8 cellular contexts compared by ENCODE assay signal in genomic region chr6:109440325-109441068, GRCh38. TPM values are rescaled to one million over a fixed set of nuclear protein-coding genes. Genes with fewer than 3 reads are reported as not detected.
DNase-seq lines count a peak whose midpoint lies in the region; ATAC-seq and TF ChIP-seq lines count a peak whose summit lies in the region.

Gene PPIL6, minus strand, starts transcription at chr6:109440628. Its CDS starts 38 bp downstream, at chr6:109440590.
Gene SMPD2, plus strand, starts transcription at chr6:109440724. Its CDS starts 398 bp downstream, at chr6:109441122.

- DNase-seq in DMS153 (lab: John Stamatoyannopoulos, UW): peak; percentile 63
- peak in 73 of 76 experiments; percentile 27 to 91 (median 79) for DNase-seq in HUDEP-2 (lab: John Stamatoyannopoulos, UW; ENCODE audit: unreplicated experiment in 76 of 76)
- peak; percentile 81 for DNase-seq in PC-3
- DNase-seq in activated T-helper 1 cell treated with Interleukin-2 at 50 U/mL for 16 hours (ENCODE audit: low read depth): peak; percentile 70
- peak; percentile 90 for DNase-seq in fibroblast of gingiva (ENCODE audit: low read depth)
- DNase-seq in naive thymus-derived CD8-positive, alpha-beta T cell: peak; percentile 61 to 86 (median 78)
- peak; percentile 75 for DNase-seq in stimulated activated naive B cell treated with anti-CD40 and anti-IgM and Interleukin-4, amounts not matched to agents 10 μg/mL and 1 μg/mL and 100 μg/mL, for 72 hours

- H3K36me3 ChIP-seq in PC-3 (ENCODE audit: low read depth, low read length): no peaks in the 10 kb centered on the region

- H3K4me3 ChIP-seq in PC-3 (ENCODE audit: low read length): peak within 1 kb of the TSS; percentile 84

- H3K27ac ChIP-seq in PC-3 (ENCODE audit: low read length): peak within 1 kb of the TSS; percentile 36

- ATAC-seq in GM21390 (IDR thresholded peaks at IDR 0.05; ENCODE audit: unreplicated experiment) (peak; percentile 87), PC-3 (peak; percentile 81)
- peak; percentile 78 to 79 for ATAC-seq in naive thymus-derived CD8-positive, alpha-beta T cell
- ATAC-seq in stimulated activated naive B cell treated with anti-CD40 and anti-IgM and Interleukin-4, amounts not matched to agents 10 μg/mL and 1 μg/mL and 100 μg/mL, for 72 hours (replicated peaks): peak; percentile 86 to 92

- no peaks in the 10 kb centered on the region for H4K20me1 ChIP-seq in PC-3 (ENCODE audit: low read length)

- peaks cover 14% of the 10 kb centered on the region; the same call in 1 of the 2 replicates for H3K4me1 ChIP-seq in PC-3 (ENCODE audit: insufficient read depth, low read length)

- H2AFZ ChIP-seq in PC-3 (ENCODE audit: low read length): peak within 1 kb of the TSS; percentile 86

- H3K27me3 Mint-ChIP-seq in naive thymus-derived CD8-positive, alpha-beta T cell: no peaks in the 10 kb centered on the region
- no peaks in the 10 kb centered on the region for H3K27me3 Mint-ChIP-seq in stimulated activated naive B cell treated with anti-CD40 and anti-IgM and Interleukin-4, amounts not matched to agents 10 μg/mL and 1 μg/mL and 100 μg/mL, for 72 hours

- H3K4me3 Mint-ChIP-seq in naive thymus-derived CD8-positive, alpha-beta T cell: peak within 1 kb of the TSS; percentile 89 to 97 (median 93)
- H3K4me3 Mint-ChIP-seq in stimulated activated naive B cell treated with anti-CD40 and anti-IgM and Interleukin-4, amounts not matched to agents 10 μg/mL and 1 μg/mL and 100 μg/mL, for 72 hours: peak within 1 kb of the TSS; percentile 96 to 99

- CTCF ChIA-PET in PC-3 (lab: Charles Lee): interaction anchor here (0.5 kb wide), 1 partner anchor 347 kb away, joined by 3 read pairs; no protein-coding TSS in a partner anchor

- H3F3A ChIP-seq in PC-3 (ENCODE audit: low read length, unreplicated experiment): no peaks in the 10 kb centered on the region

- peak within 1 kb of the TSS; percentile 86 for H3K9ac ChIP-seq in PC-3 (ENCODE audit: low read length)

- peak within 1 kb of the TSS; percentile 80 for H3K4me2 ChIP-seq in PC-3 (ENCODE audit: low read length)

- peaks cover 20 to 32% (median 29%) of the 10 kb centered on the region in 4 donors for H3K4me1 Mint-ChIP-seq in naive thymus-derived CD8-positive, alpha-beta T cell
- H3K4me1 Mint-ChIP-seq in stimulated activated naive B cell treated with anti-CD40 and anti-IgM and Interleukin-4, amounts not matched to agents 10 μg/mL and 1 μg/mL and 100 μg/mL, for 72 hours: peaks cover 34 to 38% of the 10 kb centered on the region in 2 donors

- POLR2A ChIA-PET in PC-3 (lab: Charles Lee; ENCODE audit: unreplicated experiment): interaction anchor here (0.5 to 0.6 kb wide), 5 partner anchors 11 to 882 kb away, joined by 3 to 9 read pairs (median 5); partner anchors contain the start of gene CEP57L1
- POLR2A ChIA-PET in naive thymus-derived CD8-positive, alpha-beta T cell (lab: Charles Lee): interaction anchor here (0.6 to 6.8 kb wide), 12 partner anchors 13 to 950 kb away, joined by 3 to 131 read pairs (median 4); partner anchors contain the start of genes CD164, CEP57L1, MICAL1 and SESN1

- no peaks in the 10 kb centered on the region for H3K9me3 ChIP-seq in PC-3 (ENCODE audit: low read length)

- H3K9me3 Mint-ChIP-seq in naive thymus-derived CD8-positive, alpha-beta T cell: no peaks in the 10 kb centered on the region
- H3K9me3 Mint-ChIP-seq in stimulated activated naive B cell treated with anti-CD40 and anti-IgM and Interleukin-4, amounts not matched to agents 10 μg/mL and 1 μg/mL and 100 μg/mL, for 72 hours: no peaks in the 10 kb centered on the region

- H3K27me3 ChIP-seq in PC-3 (ENCODE audit: low read length): no peaks in the 10 kb centered on the region

- H3K9me2 ChIP-seq in PC-3 (replicated peaks; ENCODE audit: low read length): no peaks in the 10 kb centered on the region

- BruUV-seq in PC-3 (replicated peaks; lab: Mats Ljungman, UMichigan): no TSS peak

- TF ChIP-seq CTCF in PC-3 (conservative IDR thresholded peaks at IDR 0.05; ENCODE audit: low read depth, low read length): no peak; the same call in 1 of the 2 replicates

- peak within 1 kb of the TSS; percentile 78 to 98 (median 96) for H3K27ac Mint-ChIP-seq in naive thymus-derived CD8-positive, alpha-beta T cell
- peak within 1 kb of the TSS; percentile 99 for H3K27ac Mint-ChIP-seq in stimulated activated naive B cell treated with anti-CD40 and anti-IgM and Interleukin-4, amounts not matched to agents 10 μg/mL and 1 μg/mL and 100 μg/mL, for 72 hours

- H3K36me3 Mint-ChIP-seq in naive thymus-derived CD8-positive, alpha-beta T cell: peaks cover 0 to 6% (median 0%) of the 10 kb centered on the region in 3 donors
- H3K36me3 Mint-ChIP-seq in stimulated activated naive B cell treated with anti-CD40 and anti-IgM and Interleukin-4, amounts not matched to agents 10 μg/mL and 1 μg/mL and 100 μg/mL, for 72 hours: peaks cover 22 to 32% of the 10 kb centered on the region in 2 donors

- H3K79me2 ChIP-seq in PC-3 (ENCODE audit: low read length): peaks cover 16% of the 10 kb centered on the region

- intact Hi-C loops in PC-3 (cut with micrococcal nuclease): loop anchor here (1.0 kb wide), 1 partner anchor 15 kb away; the partner anchor contains the start of gene MICAL1

RNA-seq across cellular contexts. Expression of gene PPIL6, which starts in this region (rescaled TPM):
- total RNA-seq in PC-3 (2014; rRNA removed): 0.62 and 2.1 TPM in 2 replicates
- 1 to 10 TPM in 1 of 2 experiments, under 1 TPM in 1; 0.66 to 1.3 TPM for total RNA-seq in naive thymus-derived CD8-positive, alpha-beta T cell
- polyA plus RNA-seq in naive thymus-derived CD8-positive, alpha-beta T cell: 1 to 10 TPM in 1 of 3 donors, under 1 TPM in 2; 0.25 to 1.7 (median 0.63) TPM

RNA-seq across cellular contexts. Expression of gene SMPD2, which starts in this region (rescaled TPM):
- 12.6 and 13.8 TPM in 2 replicates for total RNA-seq in PC-3 (2014; rRNA removed)
- 10 to 100 TPM; 15.1 to 16.3 TPM for total RNA-seq in naive thymus-derived CD8-positive, alpha-beta T cell
- polyA plus RNA-seq in naive thymus-derived CD8-positive, alpha-beta T cell: 1 to 10 TPM; 5.8 to 8.2 (median 6.7) TPM

Comparison
In these comparisons a context has a peak if more than half of its experiments do, and no peak if none do; other contexts are left out.
1. Peak in every context shown above with its lines: DNase-seq, ATAC-seq, H3K4me3 ChIP-seq and H3K27ac ChIP-seq.